In genomic region chr10:1316806-1317131, GRCh38 we compare ENCODE assay signal across 30 cellular contexts.
"Had no signal": no experiment of that assay in that cellular context is flagged by ENCODE, and none has a peak within 500 bp of the region (broad histone marks: within the 10 kb centered on the region; RNA-seq: fewer than 3 reads in every experiment).

No MANE protein-coding gene starts in this region.

- H3K27ac ChIP-seq: breast epithelium, esophagus muscularis mucosa, foreskin keratinocyte, heart right ventricle, left lung, lower lobe of right lung, neutrophil, ovary, spleen, testis, uterus, WERI-Rb-1 had no signal

- H3K27me3 ChIP-seq: foreskin keratinocyte, ovary, testis, uterus had no signal

- H3K36me3 Mint-ChIP-seq: natural killer cell treated with Interleukin-12 subunit alpha and Interleukin-12 subunit beta and Interleukin-15 and Interleukin-18, amount 100 ng/mL, for 72 hours had no signal

- H3K4me1 ChIP-seq: breast epithelium, esophagus muscularis mucosa, foreskin keratinocyte, heart right ventricle, left lung, lower lobe of right lung, spleen, testis, uterus had no signal

- H3K4me3 Mint-ChIP-seq: activated CD4-positive, alpha-beta memory T cell treated with anti-CD3 and anti-CD28 coated beads, Interleukin-2, amount 10 ng/mL, durations not matched to agents 7 days and 5 days; activated CD4-positive, alpha-beta T cell treated with anti-CD3 and anti-CD28 coated beads, Interleukin-2, amount 10 ng/mL, durations not matched to agents 24 days and 14 days; activated T-cell treated with anti-CD3 and anti-CD28 coated beads, Interleukin-2, amount 50 U/mL, for 4 hours; activated T-helper 17 cell treated with anti-CD3 and anti-CD28 coated beads, Interleukin-2, amount 50 U/mL, for 72 hours; dendritic cell treated with granulocyte-macrophage colony-stimulating factor and Interleukin-4, amounts not matched to agents 40 ng/mL and 50 ng/mL, for 4 days; natural killer cell treated with Interleukin-12 subunit alpha and Interleukin-12 subunit beta and Interleukin-15 and Interleukin-18, amount 100 ng/mL, for 72 hours; T-helper 17 cell had no signal

- H3K4me3 ChIP-seq: breast epithelium, esophagus muscularis mucosa, heart right ventricle, left lung, lower lobe of right lung, mucosa of descending colon, ovary, spleen, testis, uterus had no signal

- H3K9me3 ChIP-seq: breast epithelium, esophagus muscularis mucosa, heart right ventricle, left lung, lower lobe of right lung, mucosa of descending colon, neutrophil, ovary, spleen, testis, uterus had no signal

- H3K4me1 Mint-ChIP-seq: activated CD4-positive, alpha-beta memory T cell treated with anti-CD3 and anti-CD28 coated beads, Interleukin-2, amount 10 ng/mL, durations not matched to agents 7 days and 5 days; activated CD4-positive, alpha-beta T cell treated with anti-CD3 and anti-CD28 coated beads, Interleukin-2, amount 10 ng/mL, durations not matched to agents 24 days and 14 days; activated T-helper 17 cell treated with anti-CD3 and anti-CD28 coated beads, Interleukin-2, amount 50 U/mL, for 72 hours; T-helper 17 cell had no signal

- DNase-seq: activated CD4-positive, alpha-beta memory T cell treated with anti-CD3 and anti-CD28 coated beads, Interleukin-2, amount 10 ng/mL, durations not matched to agents 7 days and 5 days; activated CD4-positive, alpha-beta T cell treated with anti-CD3 and anti-CD28 coated beads, Interleukin-2, amount 10 ng/mL, durations not matched to agents 24 days and 14 days; activated CD4-positive, CD25-positive, alpha-beta regulatory T cell treated with anti-CD3 and anti-CD28 coated beads, Interleukin-2, amount 50 U/mL, for 72 hours; activated gamma-delta T cell treated with Interleukin-2 at 50 U/mL for 16 hours; activated naive CD4-positive, alpha-beta T cell treated with anti-CD3 and anti-CD28 coated beads, Interleukin-2, amount 50 U/mL, for 16 hours; activated T-cell treated with anti-CD3 and anti-CD28 coated beads, Interleukin-2, amount 50 U/mL, for 4 hours; central memory CD4-positive, alpha-beta T cell; effector CD4-positive, alpha-beta T cell; foreskin keratinocyte; heart right ventricle; left lung; lower lobe of right lung; mesenchymal stem cell; mucosa of descending colon; ovary; spleen; stimulated activated naive CD4-positive, alpha-beta T cell treated with Interleukin-2 at 50 U/mL for 16 hours; T-helper 17 cell; T1000; testis; trophoblast cell; uterus; WERI-Rb-1 had no signal

- H3K36me3 ChIP-seq: breast epithelium, esophagus muscularis mucosa, heart right ventricle, left lung, lower lobe of right lung, neutrophil, ovary, spleen, uterus, WERI-Rb-1 had no signal

- H3K9me3 Mint-ChIP-seq: activated CD4-positive, alpha-beta memory T cell treated with anti-CD3 and anti-CD28 coated beads, Interleukin-2, amount 10 ng/mL, durations not matched to agents 7 days and 5 days; activated CD4-positive, alpha-beta T cell treated with anti-CD3 and anti-CD28 coated beads, Interleukin-2, amount 10 ng/mL, durations not matched to agents 24 days and 14 days; activated T-cell treated with anti-CD3 and anti-CD28 coated beads, Interleukin-2, amount 50 U/mL, for 4 hours; activated T-helper 17 cell treated with anti-CD3 and anti-CD28 coated beads, Interleukin-2, amount 50 U/mL, for 72 hours; dendritic cell treated with granulocyte-macrophage colony-stimulating factor and Interleukin-4, amounts not matched to agents 40 ng/mL and 50 ng/mL, for 4 days; natural killer cell treated with Interleukin-12 subunit alpha and Interleukin-12 subunit beta and Interleukin-15 and Interleukin-18, amount 100 ng/mL, for 72 hours had no signal

- H3K27ac Mint-ChIP-seq: activated CD4-positive, alpha-beta memory T cell treated with anti-CD3 and anti-CD28 coated beads, Interleukin-2, amount 10 ng/mL, durations not matched to agents 7 days and 5 days; activated CD4-positive, alpha-beta T cell treated with anti-CD3 and anti-CD28 coated beads, Interleukin-2, amount 10 ng/mL, durations not matched to agents 24 days and 14 days; activated T-helper 17 cell treated with anti-CD3 and anti-CD28 coated beads, Interleukin-2, amount 50 U/mL, for 72 hours; dendritic cell treated with granulocyte-macrophage colony-stimulating factor and Interleukin-4, amounts not matched to agents 40 ng/mL and 50 ng/mL, for 4 days; natural killer cell treated with Interleukin-12 subunit alpha and Interleukin-12 subunit beta and Interleukin-15 and Interleukin-18, amount 100 ng/mL, for 72 hours; progenitor cell of endocrine pancreas; T-helper 17 cell had no signal

- ATAC-seq: activated T-cell treated with anti-CD3 and anti-CD28 coated beads, Interleukin-2, amount 50 U/mL, for 4 hours; activated T-helper 17 cell treated with anti-CD3 and anti-CD28 coated beads, Interleukin-2, amount 50 U/mL, for 72 hours; foreskin keratinocyte; heart right ventricle; left lung; lower lobe of right lung; mucosa of descending colon; natural killer cell treated with Interleukin-12 subunit alpha and Interleukin-12 subunit beta and Interleukin-15 and Interleukin-18, amount 100 ng/mL, for 72 hours; T-helper 17 cell had no signal
